ENCODE assay signal across 16 cellular contexts in the genomic region with DNA sequence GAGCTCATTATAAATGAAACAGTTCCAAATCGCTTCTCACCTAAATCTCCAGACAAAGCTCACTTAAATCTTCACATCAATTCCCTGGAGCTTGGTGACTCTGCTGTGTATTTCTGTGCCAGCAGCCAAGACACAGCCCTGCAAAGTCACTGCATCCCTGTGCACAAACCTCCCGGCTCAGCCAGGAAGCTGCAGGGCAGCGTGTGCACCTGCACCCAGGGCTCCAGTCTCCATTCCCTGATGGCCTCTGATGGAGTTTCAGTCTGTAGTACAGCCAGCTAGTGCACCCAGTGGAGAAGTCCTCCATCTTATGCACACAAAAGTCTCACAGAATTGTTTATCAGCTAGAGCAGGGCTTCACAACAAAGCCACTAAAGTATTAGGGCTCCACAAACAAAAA. TPM values are rescaled to one million over a fixed set of nuclear protein-coding genes. Genes with fewer than 3 reads are reported as not detected.
"Had no signal": no experiment of that assay in that cellular context is flagged by ENCODE, and none has a peak within 500 bp of the region (broad histone marks: within the 10 kb centered on the region; RNA-seq: fewer than 3 reads in every experiment).

No MANE protein-coding gene starts in this region.

- H3K27me3 ChIP-seq: adrenal gland, pancreas, transverse colon had no signal

- H3K36me3 ChIP-seq: adrenal gland, left ventricle myocardium inferior, pancreas, transverse colon had no signal

- H3K36me3 Mint-ChIP-seq: memory B cell had no signal

- H3K4me2 ChIP-seq: hepatocyte had no signal

- H3K27ac ChIP-seq: adrenal gland, hepatocyte, left ventricle myocardium inferior, pancreas, transverse colon had no signal

- H3K9me3 Mint-ChIP-seq: neural crest cell had no signal

- H3K4me3 Mint-ChIP-seq: memory B cell, neural crest cell had no signal

- H2AFZ ChIP-seq: hepatocyte had no signal

- H3K27ac Mint-ChIP-seq: memory B cell had no signal

- H3K4me3 ChIP-seq: adrenal gland, hepatocyte, left ventricle myocardium inferior, pancreas, transverse colon had no signal

- H3K9me3 ChIP-seq: adrenal gland, left ventricle myocardium inferior, pancreas, transverse colon had no signal

- ATAC-seq: pancreas had no signal

- H3K79me2 ChIP-seq: hepatocyte had no signal

- H3K4me1 Mint-ChIP-seq: memory B cell had no signal

- DNase-seq: activated CD4-positive, alpha-beta T cell treated with anti-CD3 and anti-CD28 coated beads for 1 hour; activated CD8-positive, alpha-beta memory T cell treated with anti-CD3 and anti-CD28 coated beads for 24 hours; adrenal gland; cerebellar nuclear complex; dermis blood vessel endothelial cell; kidney; left ventricle myocardium inferior; pancreas; T-helper 9 cell; transverse colon had no signal

- H3K4me1 ChIP-seq: adrenal gland, left ventricle myocardium inferior, pancreas, transverse colon had no signal

RNA-seq across cellular contexts. Expression of gene PRSS58, which starts 51.1 kb away (rescaled TPM):
- total RNA-seq: adrenal gland, dermis blood vessel endothelial cell, epithelial cell of proximal tubule, hepatocyte, kidney, left ventricle myocardium inferior, neural crest cell, pancreas, SK-MEL-5, skeletal muscle tissue, transverse colon had no signal
- polyA plus RNA-seq: adrenal gland, hepatocyte had no signal
